7 cellular contexts compared by ENCODE assay signal in genomic region chr5:72817076-72817476, GRCh38. TPM values are rescaled to one million over a fixed set of nuclear protein-coding genes. Genes with fewer than 3 reads are reported as not detected.
A peak's percentile ranks its signal among the peaks of the same experiment; 100 is the strongest.
DNase-seq lines count a peak whose midpoint lies in the region; ATAC-seq, FAIRE-seq and TF ChIP-seq lines count a peak whose summit lies in the region.

No MANE protein-coding gene starts in this region.

- TF ChIP-seq CTCF in mucosa of descending colon (IDR thresholded peaks at IDR 0.05), result no peak

- peak; percentile 25 for DNase-seq in GM12892 (ENCODE audit: insufficient read length)
- peak; percentile 69 for DNase-seq in activated CD4-positive, alpha-beta memory T cell treated with anti-CD3 and anti-CD28 coated beads for 36 hours
- DNase-seq in epithelial cell of prostate (ENCODE audit: low read depth, low spot score), result no peak
- DNase-seq in mucosa of descending colon, result peak; percentile 63 to 77 (median 75)

- peak overlapping the region; percentile 95 to 98 (median 96) for H3K27ac Mint-ChIP-seq in IgD-negative memory B cell
- peak overlapping the region; percentile 85 for H3K27ac Mint-ChIP-seq in activated CD4-positive, alpha-beta memory T cell treated with anti-CD3 and anti-CD28 coated beads for 36 hours
- peak overlapping the region; percentile 78 for H3K27ac Mint-ChIP-seq in stimulated activated naive CD8-positive, alpha-beta T cell treated with anti-CD3 and anti-CD28 coated beads, Interleukin-15, Interleukin-2, amounts not matched to agents 100 ng/mL and 50 ng/mL, for 24 hours

- POLR2A ChIA-PET in activated CD4-positive, alpha-beta memory T cell treated with anti-CD3 and anti-CD28 coated beads for 36 hours (lab: Charles Lee), result interaction anchor here (1.1 to 3.0 kb wide), 3 partner anchors 28 to 497 kb away, joined by 3 to 31 read pairs (median 8); partner anchors contain the start of genes MRPS27 and PTCD2

- H3K4me3 ChIP-seq in mucosa of descending colon, result peak overlapping the region; percentile 64

- peak overlapping the region; percentile 88 for H3K27ac ChIP-seq in epithelial cell of prostate

- H3K36me3 Mint-ChIP-seq in IgD-negative memory B cell, result peaks cover 2% of the 10 kb centered on the region
- no peaks in the 10 kb centered on the region for H3K36me3 Mint-ChIP-seq in activated CD4-positive, alpha-beta memory T cell treated with anti-CD3 and anti-CD28 coated beads for 36 hours
- no peaks in the 10 kb centered on the region for H3K36me3 Mint-ChIP-seq in stimulated activated naive CD8-positive, alpha-beta T cell treated with anti-CD3 and anti-CD28 coated beads, Interleukin-15, Interleukin-2, amounts not matched to agents 100 ng/mL and 50 ng/mL, for 24 hours (ENCODE audit: low read depth)

- intact Hi-C loops in activated CD4-positive, alpha-beta memory T cell treated with anti-CD3 and anti-CD28 coated beads for 36 hours (cut with micrococcal nuclease), result loop anchor here (5.0 kb wide), 1 partner anchor 140 kb away; the partner anchor contains the start of gene FCHO2
- intact Hi-C loops in mucosa of descending colon (cut with DNase I, micrococcal nuclease), result loop anchor here (5.0 to 10.0 kb wide), 2 partner anchors 202 to 205 kb away; no protein-coding TSS in a partner anchor

- FAIRE-seq in GM12892 (lab: Jason Lieb, UNC), result peak; percentile 92

- TF ChIP-seq POLR2A in GM12892 (IDR thresholded peaks at IDR 0.05; ENCODE audit: low read depth, low read length), result no peak

- H3K9me3 Mint-ChIP-seq in IgD-negative memory B cell, result no peaks in the 10 kb centered on the region
- H3K9me3 Mint-ChIP-seq in activated CD4-positive, alpha-beta memory T cell treated with anti-CD3 and anti-CD28 coated beads for 36 hours, result no peaks in the 10 kb centered on the region
- H3K9me3 Mint-ChIP-seq in stimulated activated naive CD8-positive, alpha-beta T cell treated with anti-CD3 and anti-CD28 coated beads, Interleukin-15, Interleukin-2, amounts not matched to agents 100 ng/mL and 50 ng/mL, for 24 hours, result no peaks in the 10 kb centered on the region

- CTCF ChIA-PET in activated CD4-positive, alpha-beta memory T cell treated with anti-CD3 and anti-CD28 coated beads for 36 hours (lab: Charles Lee), result interaction anchor here (0.8 to 4.5 kb wide), 6 partner anchors 26 to 260 kb away, joined by 3 to 57 read pairs (median 4); no protein-coding TSS in a partner anchor

- peak overlapping the region; percentile 87 to 95 (median 92) for H3K4me3 Mint-ChIP-seq in IgD-negative memory B cell
- H3K4me3 Mint-ChIP-seq in activated CD4-positive, alpha-beta memory T cell treated with anti-CD3 and anti-CD28 coated beads for 36 hours, result peak overlapping the region; percentile 88
- peak overlapping the region; percentile 89 for H3K4me3 Mint-ChIP-seq in stimulated activated naive CD8-positive, alpha-beta T cell treated with anti-CD3 and anti-CD28 coated beads, Interleukin-15, Interleukin-2, amounts not matched to agents 100 ng/mL and 50 ng/mL, for 24 hours

- ATAC-seq in GM21786 (IDR thresholded peaks at IDR 0.05; ENCODE audit: unreplicated experiment), result peak; percentile 16
- peak; percentile 64 for ATAC-seq in mucosa of descending colon

- H3K9me3 ChIP-seq in mucosa of descending colon, result no peaks in the 10 kb centered on the region

- peaks cover 3% of the 10 kb centered on the region for H3K27me3 Mint-ChIP-seq in IgD-negative memory B cell
- peaks cover 11% of the 10 kb centered on the region for H3K27me3 Mint-ChIP-seq in activated CD4-positive, alpha-beta memory T cell treated with anti-CD3 and anti-CD28 coated beads for 36 hours
- peaks cover 13% of the 10 kb centered on the region for H3K27me3 Mint-ChIP-seq in stimulated activated naive CD8-positive, alpha-beta T cell treated with anti-CD3 and anti-CD28 coated beads, Interleukin-15, Interleukin-2, amounts not matched to agents 100 ng/mL and 50 ng/mL, for 24 hours

- H3K4me1 ChIP-seq in mucosa of descending colon (ENCODE audit: low read depth), result peaks cover 13% of the 10 kb centered on the region

- peaks cover 13 to 23% (median 21%) of the 10 kb centered on the region in 3 donors for H3K4me1 Mint-ChIP-seq in IgD-negative memory B cell
- peaks cover 20% of the 10 kb centered on the region for H3K4me1 Mint-ChIP-seq in activated CD4-positive, alpha-beta memory T cell treated with anti-CD3 and anti-CD28 coated beads for 36 hours (ENCODE audit: low read depth)
- peaks cover 22% of the 10 kb centered on the region for H3K4me1 Mint-ChIP-seq in stimulated activated naive CD8-positive, alpha-beta T cell treated with anti-CD3 and anti-CD28 coated beads, Interleukin-15, Interleukin-2, amounts not matched to agents 100 ng/mL and 50 ng/mL, for 24 hours (ENCODE audit: low read depth)

- H3K36me3 ChIP-seq in mucosa of descending colon (ENCODE audit: low read depth), result no peaks in the 10 kb centered on the region

RNA-seq across cellular contexts. Expression of gene TNPO1, which starts 0.6 kb away (rescaled TPM):
- polyA plus RNA-seq in GM12892 (2012; ENCODE audit: missing spikeins), result 37.0 TPM
- 40.9 TPM for polyA plus RNA-seq in IgD-negative memory B cell
- total RNA-seq in activated CD4-positive, alpha-beta memory T cell treated with anti-CD3 and anti-CD28 coated beads for 36 hours, result 10 to 100 TPM; 92.0 to 95.4 TPM
- total RNA-seq in mucosa of descending colon, result 10 to 100 TPM; 69.4 to 95.1 (median 76.8) TPM
